ENCODE assay signal across 1 cellular context in genomic region chr1:150619576-150620509, GRCh38.
TF ChIP-seq lines count a peak whose summit lies in the region.

No MANE protein-coding gene starts in this region.

TF ChIP-seq in K562, 482 proteins besides CTCF, POLR2A, EP300 and RAD21 (continued from another document):
- no peak for TF ChIP-seq HINFP (tag; conservative IDR thresholded peaks at IDR 0.05; ENCODE audit: low read depth)
TF ChIP-seq in K562: peak in this region for 127.
